In the genomic region with DNA sequence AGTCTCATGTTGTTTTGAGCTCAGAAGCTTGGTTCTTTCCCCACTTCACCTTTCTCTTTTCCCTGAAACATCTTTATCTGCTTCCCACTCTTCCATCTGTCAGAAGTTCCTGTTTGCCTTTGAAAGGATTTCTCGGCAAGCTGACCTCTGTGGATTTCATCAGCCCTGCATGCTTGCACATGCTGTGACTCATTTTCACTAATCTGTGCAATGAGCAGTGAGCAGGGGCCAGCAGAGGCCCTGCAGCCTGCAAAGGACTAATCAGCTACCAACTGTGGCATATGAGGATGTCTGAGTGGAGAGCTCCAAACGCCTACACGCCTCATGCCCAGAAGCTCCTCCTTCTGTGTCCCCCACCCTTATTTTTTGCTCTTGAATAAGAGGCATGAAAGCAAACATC, we compare ENCODE assay signal across 10 cellular contexts.
A peak's percentile ranks its signal among the peaks of the same experiment; 100 is the strongest.
DNase-seq lines count a peak whose midpoint lies in the region; TF ChIP-seq lines count a peak whose summit lies in the region.
"Had no signal": no experiment of that assay in that cellular context is flagged by ENCODE, and none has a peak within 500 bp of the region (broad histone marks: within the 10 kb centered on the region; RNA-seq: fewer than 3 reads in every experiment).

No MANE protein-coding gene starts in this region.

- H3K9me2 ChIP-seq in MM.1S (replicated peaks; ENCODE audit: insufficient read depth, low read length) = no peaks in the 10 kb centered on the region

- POLR2A ChIA-PET in AG04449 (lab: Yijun Ruan, JAX) = interaction anchor here (0.7 to 1.0 kb wide), 2 partner anchors 12 to 31 kb away, joined by 3 to 5 read pairs; no protein-coding TSS in a partner anchor

- H3K36me3 ChIP-seq in mammary epithelial cell (ENCODE audit: insufficient read depth, low read length) = no peaks in the 10 kb centered on the region
- H3K36me3 ChIP-seq in MM.1S (replicated peaks; ENCODE audit: insufficient read depth, low read length) = no peaks in the 10 kb centered on the region; the same call in 1 of the 2 replicates
- H3K36me3 ChIP-seq: transverse colon had no signal

- dilution Hi-C loops in mammary epithelial cell (cut with HindIII; ENCODE audit: low sequenced_read_pairs) = no loop called here

- H4K20me1 ChIP-seq in mammary epithelial cell (ENCODE audit: insufficient read depth, low read length) (no peaks in the 10 kb centered on the region), MM.1S (ENCODE audit: insufficient read depth, low read length) (no peaks in the 10 kb centered on the region)

- H3K9ac ChIP-seq in mammary epithelial cell (ENCODE audit: insufficient read depth, low read length) (no peak overlapping the region), MM.1S (ENCODE audit: low read length) (no peak overlapping the region)

- H3K4me1 ChIP-seq in mammary epithelial cell (ENCODE audit: insufficient read depth, low read length) (peaks cover 21% of the 10 kb centered on the region), MM.1S (ENCODE audit: low read length) (no peaks in the 10 kb centered on the region)

- CTCF ChIA-PET in AG04449 (lab: Yijun Ruan, JAX) (interaction anchor here (1.1 to 3.6 kb wide), 3 partner anchors 11 to 902 kb away, joined by 3 to 28 read pairs (median 3); no protein-coding TSS in a partner anchor), mammary epithelial cell (lab: Charles Lee; ENCODE audit: low non-redundant PET) (interaction anchor here (1.7 kb wide), 1 partner anchor 87 kb away, joined by 6 read pairs; no protein-coding TSS in a partner anchor)

- H3K79me2 ChIP-seq in mammary epithelial cell (ENCODE audit: insufficient read depth, low read length) (no peaks in the 10 kb centered on the region), MM.1S (ENCODE audit: low read length) (no peaks in the 10 kb centered on the region)

- peak overlapping the region; percentile 57 for H3K27ac ChIP-seq in mammary epithelial cell (ENCODE audit: insufficient read depth, low read depth, low read length)
- H3K27ac ChIP-seq in MM.1S (ENCODE audit: low read length) = no peak overlapping the region
- H3K27ac ChIP-seq: transverse colon had no signal

- H3K27me3 ChIP-seq in mammary epithelial cell (ENCODE audit: insufficient read depth, low read length) (no peaks in the 10 kb centered on the region), MM.1S (replicated peaks; ENCODE audit: insufficient read depth, low read length) (no peaks in the 10 kb centered on the region)
- H3K27me3 ChIP-seq: transverse colon had no signal

- no peak overlapping the region for H3K4me3 ChIP-seq in AG04449 (ENCODE audit: low read depth, low read length)
- no peak overlapping the region for H3K4me3 ChIP-seq in mammary epithelial cell (replicated peaks in 1 of 3; ENCODE audit: insufficient read depth in 1 of 3, low read depth in 2 of 3, low read length in 3 of 3)
- no peak overlapping the region for H3K4me3 ChIP-seq in MM.1S (ENCODE audit: low read length)
- H3K4me3 ChIP-seq: transverse colon had no signal

- H3K9me3 ChIP-seq in mammary epithelial cell (replicated peaks; ENCODE audit: insufficient read depth, low read length) (no peaks in the 10 kb centered on the region), MM.1S (replicated peaks; ENCODE audit: insufficient read depth, low read length) (no peaks in the 10 kb centered on the region)
- H3K9me3 ChIP-seq: transverse colon had no signal

- H3F3A ChIP-seq in MM.1S (ENCODE audit: insufficient read depth, low read length) = no peaks in the 10 kb centered on the region

- TF ChIP-seq CTCF in AG04449 (IDR thresholded peaks at IDR 0.05; ENCODE audit: insufficient read depth, low read length, missing control alignments) (no peak), mammary epithelial cell (conservative IDR thresholded peaks at IDR 0.05 in 1 of 2, IDR thresholded peaks at IDR 0.05 in 1 of 2; ENCODE audit: extremely low read depth in 1 of 2, insufficient read depth in 1 of 2, low read depth in 1 of 2, low read length in 2 of 2) (no peak), MM.1S (IDR thresholded peaks at IDR 0.05; ENCODE audit: low read length) (no peak)

- intact Hi-C loops in mammary epithelial cell (cut with micrococcal nuclease) = loop anchor here (2.0 to 10.0 kb wide), 3 partner anchors 58 to 420 kb away; no protein-coding TSS in a partner anchor

- DNase-seq in AG04449 (ENCODE audit: low read depth, low spot score) (peak; percentile 61), MV-4-11 (lab: John Stamatoyannopoulos, UW) (peak; percentile 47), mammary epithelial cell (peak; percentile 87), islet precursor cell (peak; percentile 91), Kasumi-1 (lab: John Stamatoyannopoulos, UW) (no peak), NCI-H2107 (lab: John Stamatoyannopoulos, UW) (no peak), CD1c-positive myeloid dendritic cell (ENCODE audit: extremely low spot score) (no peak), MM.1S (no peak)
- DNase-seq: CD4-positive, CD25-positive, alpha-beta regulatory T cell; transverse colon had no signal

- in situ Hi-C loops in mammary epithelial cell (cut with MboI; ENCODE audit: low sequenced_read_pairs in 2 of 2) = no loop called here

- WGBS in mammary epithelial cell (ENCODE audit: low coverage, missing lambda C conversion rate) = 0% methylated on average over 3 of the region's 3 CpGs

- H2AFZ ChIP-seq in mammary epithelial cell (ENCODE audit: low read depth, low read length) (peak overlapping the region; percentile 81), MM.1S (ENCODE audit: low read length) (no peak overlapping the region)

- H3K4me2 ChIP-seq in mammary epithelial cell (ENCODE audit: insufficient read depth, low read depth, low read length) (peak overlapping the region; percentile 72), MM.1S (ENCODE audit: low read depth, low read length) (no peak overlapping the region)

- no TSS peak for BruUV-seq in mammary epithelial cell (replicated peaks; lab: Mats Ljungman, UMichigan)

Comparison
In these comparisons a context has a peak if more than half of its experiments do, and no peak if none do; other contexts are left out.
1. DNase-seq: peak in AG04449 (single experiment), MV-4-11 (single experiment), mammary epithelial cell (single experiment) and islet precursor cell (single experiment); none in Kasumi-1 (0 of 2), NCI-H2107 (single experiment), CD1c-positive myeloid dendritic cell (single experiment) and MM.1S (single experiment).